Comparison of ENCODE assay signal across 15 cellular contexts in the genomic region with DNA sequence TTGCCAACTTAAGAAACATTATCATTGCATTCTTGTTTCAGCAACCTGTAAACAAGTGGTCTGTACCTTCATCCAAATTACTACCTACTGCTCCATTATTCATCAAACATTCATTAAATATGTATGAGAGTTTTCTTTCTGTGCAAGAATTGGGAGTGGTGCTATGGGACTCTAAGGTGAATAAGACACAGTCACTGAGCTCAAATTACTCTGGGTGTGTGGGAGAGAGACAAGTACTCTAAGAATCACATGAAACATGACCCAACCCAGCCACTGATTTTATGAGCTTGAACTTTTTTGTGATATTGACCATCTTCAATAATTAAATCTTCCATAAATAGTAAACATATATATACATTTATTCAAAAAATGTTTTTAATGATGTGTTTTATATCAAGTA.
DNase-seq lines count a peak whose midpoint lies in the region; ATAC-seq and TF ChIP-seq lines count a peak whose summit lies in the region.
"Had no signal": no experiment of that assay in that cellular context is flagged by ENCODE, and none has a peak within 500 bp of the region (broad histone marks: within the 10 kb centered on the region; RNA-seq: fewer than 3 reads in every experiment).

No MANE protein-coding gene starts in this region.

- intact Hi-C loops in uterus (cut with DNase I; ENCODE audit: low total_unique reads), result no loop called here

- H3K4me1 ChIP-seq in RWPE2 (ENCODE audit: insufficient read depth, poor library complexity, severe bottlenecking), result peaks cover 5% of the 10 kb centered on the region
- no peaks in the 10 kb centered on the region for H3K4me1 ChIP-seq in uterus
- H3K4me1 ChIP-seq: A549, BLaER1 had no signal

- ATAC-seq in RWPE2 (ENCODE audit: low read depth) (peak; percentile 85), HG02938 (IDR thresholded peaks at IDR 0.05; ENCODE audit: unreplicated experiment) (no peak)
- ATAC-seq: A549, K562 had no signal

- DNase-seq in NCI-H2171 treated with DMSO at 0.1 percent for 48 hours (lab: John Stamatoyannopoulos, UW), result peak; percentile 56
- DNase-seq in NCI-H2171 (lab: John Stamatoyannopoulos, UW), result no peak
- peak; percentile 13 for DNase-seq in HPDE6-E6E7 (ENCODE audit: extremely low spot score)
- DNase-seq in RWPE2 (ENCODE audit: low spot score), result no peak
- peak; percentile 31 for DNase-seq in renal cortical epithelial cell (ENCODE audit: low read depth)
- no peak for DNase-seq in uterus
- DNase-seq: CD4-positive, alpha-beta memory T cell; GDM1; H9; NCI-H1930 had no signal

- H3K9me3 ChIP-seq in RWPE2 (ENCODE audit: severe bottlenecking) (no peaks in the 10 kb centered on the region), uterus (no peaks in the 10 kb centered on the region)
- H3K9me3 ChIP-seq: A549, BLaER1, SJSA1 had no signal

- no peak for TF ChIP-seq CTCF in RWPE2 (IDR thresholded peaks at IDR 0.05; ENCODE audit: poor library complexity, severe bottlenecking)
- no peak for TF ChIP-seq CTCF in uterus (IDR thresholded peaks at IDR 0.05)

- H3K36me3 ChIP-seq in RWPE2 (ENCODE audit: low read depth), result no peaks in the 10 kb centered on the region
- no peaks in the 10 kb centered on the region for H3K36me3 ChIP-seq in uterus
- H3K36me3 ChIP-seq: BLaER1, SJSA1 had no signal

- H3K27ac ChIP-seq in RWPE2 (ENCODE audit: poor library complexity, severe bottlenecking) (no peak overlapping the region), uterus (no peak overlapping the region)
- H3K27ac ChIP-seq: A549, BLaER1, SJSA1 had no signal

- no peak for TF ChIP-seq POLR2A in uterus (IDR thresholded peaks at IDR 0.05)

- no peaks in the 10 kb centered on the region for H3K27me3 ChIP-seq in RWPE2 (ENCODE audit: insufficient read depth, poor library complexity, severe bottlenecking)
- no peaks in the 10 kb centered on the region for H3K27me3 ChIP-seq in uterus
- H3K27me3 ChIP-seq: BLaER1, SJSA1 had no signal

- H3K4me3 ChIP-seq in RWPE2 (ENCODE audit: severe bottlenecking) (no peak overlapping the region), uterus (no peak overlapping the region)
- H3K4me3 ChIP-seq: A549, BLaER1, K562, SJSA1 had no signal

Comparison
In these comparisons a context has a peak if more than half of its experiments do, and no peak if none do; other contexts are left out.
1. DNase-seq: peak in NCI-H2171 treated with DMSO at 0.1 percent for 48 hours (single experiment), HPDE6-E6E7 (single experiment) and renal cortical epithelial cell (single experiment); none in NCI-H2171 (single experiment), RWPE2 (single experiment) and uterus (0 of 2).